ENCODE assay signal across 2 cellular contexts in the genomic region with DNA sequence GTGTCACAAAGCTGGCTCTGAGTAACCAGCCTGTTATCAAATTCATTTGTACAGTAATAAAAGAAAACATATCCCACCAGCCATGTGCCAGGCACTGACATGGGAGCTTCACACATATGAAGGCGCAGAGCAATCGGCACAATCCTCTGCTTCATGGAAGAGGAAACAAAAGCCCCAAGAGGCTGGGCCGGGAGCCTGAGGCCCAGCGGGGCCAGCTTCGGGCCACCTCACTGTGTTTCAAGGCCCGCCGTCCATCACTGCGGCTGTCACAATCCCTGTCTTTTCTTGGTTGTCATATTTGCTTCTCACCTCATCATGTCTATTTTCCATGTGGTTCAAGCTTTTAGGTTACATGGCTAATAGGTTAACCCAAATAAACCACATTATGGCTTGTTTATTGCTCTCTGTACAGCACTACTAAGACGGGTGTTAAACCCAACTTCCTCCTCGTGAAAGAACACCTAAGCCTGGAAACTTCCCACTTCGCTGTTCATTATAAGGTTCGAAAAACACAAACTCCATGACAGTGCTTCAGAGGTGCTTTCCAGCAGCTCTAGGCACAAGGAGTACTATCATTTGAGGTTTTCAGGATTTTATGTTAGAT.
TF ChIP-seq lines count a peak whose summit lies in the region.

No MANE protein-coding gene starts in this region.

TF ChIP-seq in A549, 52 proteins besides CTCF, POLR2A, EP300 and RAD21:
- TF ChIP-seq FOSB (CRISPR knock-in tag; IDR thresholded peaks at IDR 0.05) (no peak), RCOR1 (IDR thresholded peaks at IDR 0.05; ENCODE audit: low read depth, low read length) (no peak), CEBPB (IDR thresholded peaks at IDR 0.05) (no peak), GATA3 (IDR thresholded peaks at IDR 0.05; ENCODE audit: borderline replicate concordance) (no peak), HOXB5 (CRISPR knock-in tag; IDR thresholded peaks at IDR 0.05) (no peak), MAZ (IDR thresholded peaks at IDR 0.05; ENCODE audit: borderline replicate concordance, low read depth, low read length) (no peak), RFX5 (IDR thresholded peaks at IDR 0.05) (no peak)
- TF ChIP-seq, protein P1, sequence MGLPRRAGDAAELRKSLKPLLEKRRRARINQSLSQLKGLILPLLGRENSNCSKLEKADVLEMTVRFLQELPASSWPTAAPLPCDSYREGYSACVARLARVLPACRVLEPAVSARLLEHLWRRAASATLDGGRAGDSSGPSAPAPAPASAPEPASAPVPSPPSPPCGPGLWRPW (IDR thresholded peaks at IDR 0.05): no peak
TF ChIP-seq in A549: peak in this region for 0.

TF ChIP-seq in GM12878, 131 proteins besides CTCF, POLR2A, EP300 and RAD21:
- no peak for TF ChIP-seq TCF3 (IDR thresholded peaks at IDR 0.05; ENCODE audit: borderline replicate concordance, insufficient read depth, low read depth, low read length)
- TF ChIP-seq NR2F1 (conservative IDR thresholded peaks at IDR 0.05): peak; percentile 56; the same call in 1 of the 2 replicates
- TF ChIP-seq SIX5 (IDR thresholded peaks at IDR 0.05; ENCODE audit: low read depth, low read length, severe bottlenecking): no peak
- TF ChIP-seq ZSCAN29 (IDR thresholded peaks at IDR 0.05): no peak
- TF ChIP-seq, protein P2, sequence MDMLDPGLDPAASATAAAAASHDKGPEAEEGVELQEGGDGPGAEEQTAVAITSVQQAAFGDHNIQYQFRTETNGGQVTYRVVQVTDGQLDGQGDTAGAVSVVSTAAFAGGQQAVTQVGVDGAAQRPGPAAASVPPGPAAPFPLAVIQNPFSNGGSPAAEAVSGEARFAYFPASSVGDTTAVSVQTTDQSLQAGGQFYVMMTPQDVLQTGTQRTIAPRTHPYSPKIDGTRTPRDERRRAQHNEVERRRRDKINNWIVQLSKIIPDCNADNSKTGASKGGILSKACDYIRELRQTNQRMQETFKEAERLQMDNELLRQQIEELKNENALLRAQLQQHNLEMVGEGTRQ (IDR thresholded peaks at IDR 0.05; ENCODE audit: borderline replicate concordance, low read depth, low read length): no peak
- TF ChIP-seq BHLHE40 (IDR thresholded peaks at IDR 0.05; ENCODE audit: borderline replicate concordance in 1 of 2, low read depth in 2 of 2, low read length in 1 of 2): no peak
